ENCODE assay signal across 1 cellular context in the genomic region with DNA sequence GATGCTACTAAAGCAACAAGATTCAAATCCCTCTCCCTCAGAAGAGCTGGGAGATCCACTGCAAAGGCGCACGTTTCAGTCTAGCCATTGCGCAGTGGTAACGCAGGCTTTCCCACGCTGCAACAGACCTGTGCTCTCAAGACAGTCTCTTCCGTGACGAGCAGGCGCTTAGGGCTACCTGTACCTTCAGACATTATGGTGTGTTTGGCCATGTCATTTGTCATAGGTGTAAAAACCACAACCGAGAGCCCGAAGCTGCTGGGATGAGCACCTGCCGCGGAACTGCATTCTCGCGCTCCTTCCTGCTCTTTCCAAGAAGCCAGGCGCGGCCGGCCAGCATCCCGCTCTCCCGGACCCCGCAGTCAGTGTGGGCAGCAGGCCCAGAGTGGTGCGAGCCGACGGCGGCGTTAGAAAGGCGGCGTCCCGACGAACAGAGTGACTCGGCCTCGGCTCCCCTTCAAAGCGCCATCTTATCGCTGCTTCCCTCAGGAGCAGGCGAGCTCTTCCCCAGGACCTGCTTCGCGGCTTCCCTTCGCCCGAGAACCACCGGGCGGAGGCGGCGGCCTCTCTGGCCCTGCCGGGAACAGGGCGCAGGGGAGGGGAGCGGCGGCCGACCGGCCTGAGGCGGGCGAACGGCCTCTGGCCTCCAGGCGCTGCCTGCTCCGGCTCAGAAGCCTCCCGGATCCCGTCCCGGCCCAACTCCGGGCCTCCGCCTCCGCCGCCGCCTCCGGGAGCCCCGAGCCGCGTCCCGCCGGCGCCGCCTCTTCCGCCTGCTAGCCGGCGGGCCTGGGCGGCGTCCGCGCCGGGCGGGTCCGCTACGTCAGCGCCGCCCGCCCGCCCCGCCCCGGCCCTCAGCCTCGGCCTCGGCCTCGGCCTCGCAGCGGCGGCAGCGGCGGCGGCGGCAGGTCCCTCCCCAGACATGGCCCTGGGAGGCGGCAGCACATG.
TF ChIP-seq lines count a peak whose summit lies in the region.

FAM120A (plus strand) TSS at position 869 of the 945 bp plus-strand sequence. CDS start 231 bp downstream, outside the sequence.

TF ChIP-seq in HepG2, 621 proteins besides CTCF, POLR2A, EP300 and RAD21 (continued from another document and continues in another):
- TF ChIP-seq, protein P1, sequence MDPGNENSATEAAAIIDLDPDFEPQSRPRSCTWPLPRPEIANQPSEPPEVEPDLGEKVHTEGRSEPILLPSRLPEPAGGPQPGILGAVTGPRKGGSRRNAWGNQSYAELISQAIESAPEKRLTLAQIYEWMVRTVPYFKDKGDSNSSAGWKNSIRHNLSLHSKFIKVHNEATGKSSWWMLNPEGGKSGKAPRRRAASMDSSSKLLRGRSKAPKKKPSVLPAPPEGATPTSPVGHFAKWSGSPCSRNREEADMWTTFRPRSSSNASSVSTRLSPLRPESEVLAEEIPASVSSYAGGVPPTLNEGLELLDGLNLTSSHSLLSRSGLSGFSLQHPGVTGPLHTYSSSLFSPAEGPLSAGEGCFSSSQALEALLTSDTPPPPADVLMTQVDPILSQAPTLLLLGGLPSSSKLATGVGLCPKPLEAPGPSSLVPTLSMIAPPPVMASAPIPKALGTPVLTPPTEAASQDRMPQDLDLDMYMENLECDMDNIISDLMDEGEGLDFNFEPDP (CRISPR knock-in tag; conservative IDR thresholded peaks at IDR 0.05): no peak
- TF ChIP-seq ZNF121 (CRISPR knock-in tag; IDR thresholded peaks at IDR 0.05) (no peak), SRSF9 (IDR thresholded peaks at IDR 0.05; ENCODE audit: borderline replicate concordance, insufficient read depth, low read depth, low read length, poor library complexity, severe bottlenecking) (no peak), ZBTB37 (CRISPR knock-in tag; IDR thresholded peaks at IDR 0.05) (no peak), ZNF280D (CRISPR knock-in tag; IDR thresholded peaks at IDR 0.05) (no peak), SAP130 (CRISPR knock-in tag; IDR thresholded peaks at IDR 0.05; ENCODE audit: low read depth) (peak; percentile 57; the same call in 1 of the 2 replicates), TFDP2 (CRISPR knock-in tag; IDR thresholded peaks at IDR 0.05) (no peak), ZNF33B (CRISPR knock-in tag; IDR thresholded peaks at IDR 0.05) (0 out of 2 replicates have a peak, but pooled peaks have one; percentile 40), THRA (CRISPR knock-in tag; IDR thresholded peaks at IDR 0.05; ENCODE audit: borderline replicate concordance) (no peak), ZMAT3 (CRISPR knock-in tag; conservative IDR thresholded peaks at IDR 0.05) (no peak), POLR2AphosphoS5 (IDR thresholded peaks at IDR 0.05; ENCODE audit: low read depth, low read length) (peak; percentile 53), MAZ (IDR thresholded peaks at IDR 0.05; ENCODE audit: borderline replicate concordance, low read depth, low read length) (no peak), MAZ (CRISPR knock-in tag; IDR thresholded peaks at IDR 0.05; ENCODE audit: low read depth) (no peak), CBX1 (IDR thresholded peaks at IDR 0.05; ENCODE audit: low read depth) (no peak), RFXAP (CRISPR knock-in tag; IDR thresholded peaks at IDR 0.05; ENCODE audit: borderline replicate concordance) (0 out of 2 replicates have a peak, but pooled peaks have one; percentile 52), TGIF2 (CRISPR knock-in tag; IDR thresholded peaks at IDR 0.05) (0 out of 2 replicates have a peak, but pooled peaks have one; percentile 39), PRMT3 (CRISPR knock-in tag; IDR thresholded peaks at IDR 0.05; ENCODE audit: borderline replicate concordance, low read depth) (0 out of 2 replicates have a peak, but pooled peaks have one; percentile 35), ZNF326 (CRISPR knock-in tag; IDR thresholded peaks at IDR 0.05; ENCODE audit: borderline replicate concordance) (no peak)
- TF ChIP-seq, protein P2, sequence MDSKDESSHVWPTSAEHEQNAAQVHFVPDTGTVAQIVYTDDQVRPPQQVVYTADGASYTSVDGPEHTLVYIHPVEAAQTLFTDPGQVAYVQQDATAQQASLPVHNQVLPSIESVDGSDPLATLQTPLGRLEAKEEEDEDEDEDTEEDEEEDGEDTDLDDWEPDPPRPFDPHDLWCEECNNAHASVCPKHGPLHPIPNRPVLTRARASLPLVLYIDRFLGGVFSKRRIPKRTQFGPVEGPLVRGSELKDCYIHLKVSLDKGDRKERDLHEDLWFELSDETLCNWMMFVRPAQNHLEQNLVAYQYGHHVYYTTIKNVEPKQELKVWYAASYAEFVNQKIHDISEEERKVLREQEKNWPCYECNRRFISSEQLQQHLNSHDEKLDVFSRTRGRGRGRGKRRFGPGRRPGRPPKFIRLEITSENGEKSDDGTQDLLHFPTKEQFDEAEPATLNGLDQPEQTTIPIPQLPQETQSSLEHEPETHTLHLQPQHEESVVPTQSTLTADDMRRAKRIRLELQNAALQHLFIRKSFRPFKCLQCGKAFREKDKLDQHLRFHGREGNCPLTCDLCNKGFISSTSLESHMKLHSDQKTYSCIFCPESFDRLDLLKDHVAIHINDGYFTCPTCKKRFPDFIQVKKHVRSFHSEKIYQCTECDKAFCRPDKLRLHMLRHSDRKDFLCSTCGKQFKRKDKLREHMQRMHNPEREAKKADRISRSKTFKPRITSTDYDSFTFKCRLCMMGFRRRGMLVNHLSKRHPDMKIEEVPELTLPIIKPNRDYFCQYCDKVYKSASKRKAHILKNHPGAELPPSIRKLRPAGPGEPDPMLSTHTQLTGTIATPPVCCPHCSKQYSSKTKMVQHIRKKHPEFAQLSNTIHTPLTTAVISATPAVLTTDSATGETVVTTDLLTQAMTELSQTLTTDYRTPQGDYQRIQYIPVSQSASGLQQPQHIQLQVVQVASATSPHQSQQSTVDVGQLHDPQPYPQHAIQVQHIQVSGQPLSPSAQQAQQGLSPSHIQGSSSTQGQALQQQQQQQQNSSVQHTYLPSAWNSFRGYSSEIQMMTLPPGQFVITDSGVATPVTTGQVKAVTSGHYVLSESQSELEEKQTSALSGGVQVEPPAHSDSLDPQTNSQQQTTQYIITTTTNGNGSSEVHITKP (CRISPR knock-in tag; IDR thresholded peaks at IDR 0.05; ENCODE audit: low read depth): no peak
- TF ChIP-seq, protein P3, sequence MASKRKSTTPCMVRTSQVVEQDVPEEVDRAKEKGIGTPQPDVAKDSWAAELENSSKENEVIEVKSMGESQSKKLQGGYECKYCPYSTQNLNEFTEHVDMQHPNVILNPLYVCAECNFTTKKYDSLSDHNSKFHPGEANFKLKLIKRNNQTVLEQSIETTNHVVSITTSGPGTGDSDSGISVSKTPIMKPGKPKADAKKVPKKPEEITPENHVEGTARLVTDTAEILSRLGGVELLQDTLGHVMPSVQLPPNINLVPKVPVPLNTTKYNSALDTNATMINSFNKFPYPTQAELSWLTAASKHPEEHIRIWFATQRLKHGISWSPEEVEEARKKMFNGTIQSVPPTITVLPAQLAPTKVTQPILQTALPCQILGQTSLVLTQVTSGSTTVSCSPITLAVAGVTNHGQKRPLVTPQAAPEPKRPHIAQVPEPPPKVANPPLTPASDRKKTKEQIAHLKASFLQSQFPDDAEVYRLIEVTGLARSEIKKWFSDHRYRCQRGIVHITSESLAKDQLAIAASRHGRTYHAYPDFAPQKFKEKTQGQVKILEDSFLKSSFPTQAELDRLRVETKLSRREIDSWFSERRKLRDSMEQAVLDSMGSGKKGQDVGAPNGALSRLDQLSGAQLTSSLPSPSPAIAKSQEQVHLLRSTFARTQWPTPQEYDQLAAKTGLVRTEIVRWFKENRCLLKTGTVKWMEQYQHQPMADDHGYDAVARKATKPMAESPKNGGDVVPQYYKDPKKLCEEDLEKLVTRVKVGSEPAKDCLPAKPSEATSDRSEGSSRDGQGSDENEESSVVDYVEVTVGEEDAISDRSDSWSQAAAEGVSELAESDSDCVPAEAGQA (IDR thresholded peaks at IDR 0.05; ENCODE audit: low read depth): no peak
- TF ChIP-seq, protein P3 (CRISPR knock-in tag; IDR thresholded peaks at IDR 0.05; ENCODE audit: borderline replicate concordance): no peak
- TF ChIP-seq, protein P4, sequence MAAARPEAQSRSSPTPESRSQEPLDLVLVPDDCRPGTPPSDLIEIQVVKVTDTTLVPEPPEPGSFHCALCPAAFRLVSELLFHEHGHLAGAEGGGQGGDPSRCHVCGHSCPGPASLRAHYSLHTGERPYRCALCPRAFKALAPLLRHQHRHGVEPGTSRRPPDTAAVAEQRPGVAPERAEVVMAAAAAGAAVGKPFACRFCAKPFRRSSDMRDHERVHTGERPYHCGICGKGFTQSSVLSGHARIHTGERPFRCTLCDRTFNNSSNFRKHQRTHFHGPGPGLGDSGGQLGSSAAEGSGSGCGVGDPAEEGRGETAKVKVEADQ (CRISPR knock-in tag; IDR thresholded peaks at IDR 0.05; ENCODE audit: borderline replicate concordance): peak; percentile 72; the same call in 1 of the 2 replicates
- TF ChIP-seq, protein P5, sequence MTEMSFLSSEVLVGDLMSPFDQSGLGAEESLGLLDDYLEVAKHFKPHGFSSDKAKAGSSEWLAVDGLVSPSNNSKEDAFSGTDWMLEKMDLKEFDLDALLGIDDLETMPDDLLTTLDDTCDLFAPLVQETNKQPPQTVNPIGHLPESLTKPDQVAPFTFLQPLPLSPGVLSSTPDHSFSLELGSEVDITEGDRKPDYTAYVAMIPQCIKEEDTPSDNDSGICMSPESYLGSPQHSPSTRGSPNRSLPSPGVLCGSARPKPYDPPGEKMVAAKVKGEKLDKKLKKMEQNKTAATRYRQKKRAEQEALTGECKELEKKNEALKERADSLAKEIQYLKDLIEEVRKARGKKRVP (CRISPR knock-in tag; IDR thresholded peaks at IDR 0.05): no peak
